In genomic region chr2:71235930-71236587, GRCh38 we compare ENCODE assay signal across 18 cellular contexts. TPM values are rescaled to one million over a fixed set of nuclear protein-coding genes. Genes with fewer than 3 reads are reported as not detected.
DNase-seq lines count a peak whose midpoint lies in the region; ATAC-seq and TF ChIP-seq lines count a peak whose summit lies in the region.
"Had no signal": no experiment of that assay in that cellular context is flagged by ENCODE, and none has a peak within 500 bp of the region (broad histone marks: within the 10 kb centered on the region; RNA-seq: fewer than 3 reads in every experiment).

No MANE protein-coding gene starts in this region.

- TF ChIP-seq CTCF in activated B cell treated with CpG ODN at 0.5 μM for 24 hours (IDR thresholded peaks at IDR 0.05), result no peak
- TF ChIP-seq CTCF in left lung (IDR thresholded peaks at IDR 0.05), result no peak

- H2BK120ac ChIP-seq in trophoblast cell (ENCODE audit: insufficient read depth, low read length, poor library complexity), result no peak overlapping the region

- no peak overlapping the region for H3K23ac ChIP-seq in trophoblast cell (ENCODE audit: low read length)

- no peaks in the 10 kb centered on the region for H3K36me3 ChIP-seq in trophoblast cell (ENCODE audit: control insufficient read depth in 1 of 2, insufficient read depth in 2 of 2, low read length in 2 of 2)
- no peaks in the 10 kb centered on the region for H3K36me3 ChIP-seq in left lung
- H3K36me3 ChIP-seq: transverse colon had no signal

- no peak overlapping the region for H4K12ac ChIP-seq in trophoblast cell (ENCODE audit: low read depth, low read length)

- H3K4me1 Mint-ChIP-seq in activated B cell treated with CpG ODN at 0.5 μM for 24 hours, result peaks cover 27% of the 10 kb centered on the region
- H3K4me1 Mint-ChIP-seq: activated naive CD8-positive, alpha-beta T cell treated with anti-CD3 and anti-CD28 coated beads for 36 hours had no signal

- no peaks in the 10 kb centered on the region for H3K79me2 ChIP-seq in trophoblast cell (ENCODE audit: control insufficient read depth, insufficient read depth, low read length, poor library complexity)

- H4K91ac ChIP-seq in trophoblast cell (ENCODE audit: low read depth, low read length), result no peak overlapping the region

- no peaks in the 10 kb centered on the region for H3K36me3 Mint-ChIP-seq in activated B cell treated with CpG ODN at 0.5 μM for 24 hours (ENCODE audit: low read depth)

- H3K27ac Mint-ChIP-seq in activated B cell treated with CpG ODN at 0.5 μM for 24 hours, result peak overlapping the region; percentile 47
- H3K27ac Mint-ChIP-seq: activated CD4-positive, alpha-beta T cell treated with anti-CD3 and anti-CD28 coated beads, Interleukin-2, amount 10 ng/mL, durations not matched to agents 24 days and 14 days; activated naive CD8-positive, alpha-beta T cell treated with anti-CD3 and anti-CD28 coated beads for 36 hours had no signal

- peaks cover 8% of the 10 kb centered on the region for H3K27me3 Mint-ChIP-seq in activated B cell treated with CpG ODN at 0.5 μM for 24 hours

- ATAC-seq in GM18873 (IDR thresholded peaks at IDR 0.05; ENCODE audit: low FRiP score, unreplicated experiment) (peak; percentile 66), activated B cell treated with CpG ODN at 0.5 μM for 24 hours (ENCODE audit: low read depth) (peak; percentile 70), GM18502 (IDR thresholded peaks at IDR 0.05; ENCODE audit: poor library complexity, unreplicated experiment) (no peak), left lung (no peak)
- ATAC-seq: foreskin keratinocyte, HCT116 had no signal

- H3K18ac ChIP-seq in trophoblast cell (ENCODE audit: low read length), result no peak overlapping the region

- H3K4me3 ChIP-seq in trophoblast cell (ENCODE audit: low read depth, low read length), result no peak overlapping the region
- H3K4me3 ChIP-seq in left lung, result no peak overlapping the region
- H3K4me3 ChIP-seq: transverse colon had no signal

- H2BK5ac ChIP-seq in trophoblast cell (ENCODE audit: low read depth, low read length, poor library complexity), result no peak overlapping the region

- H2AFZ ChIP-seq in trophoblast cell (ENCODE audit: insufficient read depth, low read length, poor library complexity), result no peak overlapping the region

- H3K9me3 ChIP-seq in trophoblast cell (ENCODE audit: insufficient read depth, low read depth, low read length), result no peaks in the 10 kb centered on the region
- H3K9me3 ChIP-seq in left lung, result peaks cover 0 to 4% of the 10 kb centered on the region in 2 donors
- H3K9me3 ChIP-seq: transverse colon had no signal

- H4K8ac ChIP-seq in trophoblast cell (ENCODE audit: low read depth, low read length), result no peak overlapping the region

- intact Hi-C loops in activated B cell treated with CpG ODN at 0.5 μM for 24 hours (cut with micrococcal nuclease), result loop anchor here (1.0 kb wide), 1 partner anchor 9 kb away; the partner anchor contains the start of gene PAIP2B
- intact Hi-C loops in left lung (cut with DNase I), result no loop called here

- H3K9me3 Mint-ChIP-seq in activated B cell treated with CpG ODN at 0.5 μM for 24 hours, result peaks cover 4% of the 10 kb centered on the region
- H3K9me3 Mint-ChIP-seq: activated CD4-positive, alpha-beta T cell treated with anti-CD3 and anti-CD28 coated beads, Interleukin-2, amount 10 ng/mL, durations not matched to agents 24 days and 14 days had no signal

- H3K27me3 ChIP-seq in trophoblast cell (ENCODE audit: insufficient read depth, low read length) (no peaks in the 10 kb centered on the region), left lung (no peaks in the 10 kb centered on the region)
- H3K27me3 ChIP-seq: transverse colon had no signal

- H3K4me2 ChIP-seq in trophoblast cell (ENCODE audit: low read length), result no peak overlapping the region

- peak overlapping the region; percentile 1 for H3K4me3 Mint-ChIP-seq in activated B cell treated with CpG ODN at 0.5 μM for 24 hours
- H3K4me3 Mint-ChIP-seq: activated CD4-positive, alpha-beta T cell treated with anti-CD3 and anti-CD28 coated beads, Interleukin-2, amount 10 ng/mL, durations not matched to agents 24 days and 14 days; activated naive CD8-positive, alpha-beta T cell treated with anti-CD3 and anti-CD28 coated beads for 36 hours had no signal

- H3K79me1 ChIP-seq in trophoblast cell (ENCODE audit: low read length), result no peaks in the 10 kb centered on the region

- no peak overlapping the region for H3K27ac ChIP-seq in trophoblast cell (ENCODE audit: low read depth, low read length)
- H3K27ac ChIP-seq in left lung, result no peak overlapping the region
- H3K27ac ChIP-seq: foreskin keratinocyte, transverse colon had no signal

- DNase-seq in MV-4-11 (lab: John Stamatoyannopoulos, UW), result peak; percentile 62
- no peak for DNase-seq in activated B cell treated with CpG ODN at 0.5 μM for 24 hours
- DNase-seq in trophoblast cell, result peak; percentile 61 to 89
- DNase-seq in dermis blood vessel endothelial cell, result no peak
- DNase-seq in effector CD4-positive, alpha-beta T cell, result no peak
- DNase-seq in left lung, result no peak
- DNase-seq: activated CD4-positive, alpha-beta T cell treated with anti-CD3 and anti-CD28 coated beads, Interleukin-2, amount 10 ng/mL, durations not matched to agents 24 days and 14 days; activated naive CD8-positive, alpha-beta T cell treated with anti-CD3 and anti-CD28 coated beads for 36 hours; activated T-cell treated with anti-CD3 and anti-CD28 coated beads, Interleukin-2, amount 50 U/mL, for 1 hour; foreskin keratinocyte; mesenchymal stem cell; NCI-H187 treated with DMSO at 0.1 percent for 48 hours; NCI-H526 treated with DMSO at 0.1 percent for 48 hours; T-helper 2 cell; transverse colon had no signal

- no peak overlapping the region for H3K14ac ChIP-seq in trophoblast cell (ENCODE audit: low read length)

- no peak overlapping the region for H3K9ac ChIP-seq in trophoblast cell (ENCODE audit: low read length)

- no peak overlapping the region for H3K4ac ChIP-seq in trophoblast cell (ENCODE audit: low read depth, low read length)

- CTCF ChIA-PET in activated B cell treated with CpG ODN at 0.5 μM for 24 hours (lab: Charles Lee), result interaction anchor here (1.3 to 1.7 kb wide), 2 partner anchors 9 to 63 kb away, joined by 3 to 7 read pairs; partner anchors contain the start of gene PAIP2B

- no peak overlapping the region for H2BK12ac ChIP-seq in trophoblast cell (ENCODE audit: low read length)

- WGBS in trophoblast cell (ENCODE audit: extremely low coverage, insufficient coverage, insufficient read length), result no CpG with 5 or more reads among the region's 7 CpGs

- H2AK5ac ChIP-seq in trophoblast cell (ENCODE audit: low read length), result no peak overlapping the region

- peaks cover 0 to 4% of the 10 kb centered on the region in 2 experiments for H3K4me1 ChIP-seq in trophoblast cell (ENCODE audit: control insufficient read depth in 1 of 2, insufficient read depth in 2 of 2, low read length in 2 of 2)
- no peaks in the 10 kb centered on the region for H3K4me1 ChIP-seq in left lung
- H3K4me1 ChIP-seq: foreskin keratinocyte had no signal

- POLR2A ChIA-PET in activated B cell treated with CpG ODN at 0.5 μM for 24 hours (lab: Charles Lee), result interaction anchor here (0.6 to 1.4 kb wide), 4 partner anchors 9 to 256 kb away, joined by 3 to 15 read pairs (median 4); partner anchors contain the start of gene PAIP2B

RNA-seq across cellular contexts. Expression of gene PAIP2B, which starts 9.2 kb away (rescaled TPM):
- total RNA-seq in activated B cell treated with CpG ODN at 0.5 μM for 24 hours (3.7 and 4.0 TPM in 2 replicates), dermis blood vessel endothelial cell (1.5 and 1.9 TPM in 2 replicates), left lung (1 to 10 TPM; 4.6 to 5.9 TPM)
- polyA plus RNA-seq in trophoblast cell (2013), result 3.0 and 3.2 TPM in 2 replicates

Comparison
In these comparisons a context has a peak if more than half of its experiments do, and no peak if none do; other contexts are left out.
1. ATAC-seq: peak in GM18873 (single experiment) and activated B cell treated with CpG ODN at 0.5 μM for 24 hours (single experiment); none in GM18502 (single experiment) and left lung (single experiment).
2. DNase-seq: peak in MV-4-11 (single experiment) and trophoblast cell (2 of 2); none in activated B cell treated with CpG ODN at 0.5 μM for 24 hours (single experiment), dermis blood vessel endothelial cell (single experiment), effector CD4-positive, alpha-beta T cell (single experiment) and left lung (0 of 2).